9 cellular contexts compared by ENCODE assay signal in the genomic region with DNA sequence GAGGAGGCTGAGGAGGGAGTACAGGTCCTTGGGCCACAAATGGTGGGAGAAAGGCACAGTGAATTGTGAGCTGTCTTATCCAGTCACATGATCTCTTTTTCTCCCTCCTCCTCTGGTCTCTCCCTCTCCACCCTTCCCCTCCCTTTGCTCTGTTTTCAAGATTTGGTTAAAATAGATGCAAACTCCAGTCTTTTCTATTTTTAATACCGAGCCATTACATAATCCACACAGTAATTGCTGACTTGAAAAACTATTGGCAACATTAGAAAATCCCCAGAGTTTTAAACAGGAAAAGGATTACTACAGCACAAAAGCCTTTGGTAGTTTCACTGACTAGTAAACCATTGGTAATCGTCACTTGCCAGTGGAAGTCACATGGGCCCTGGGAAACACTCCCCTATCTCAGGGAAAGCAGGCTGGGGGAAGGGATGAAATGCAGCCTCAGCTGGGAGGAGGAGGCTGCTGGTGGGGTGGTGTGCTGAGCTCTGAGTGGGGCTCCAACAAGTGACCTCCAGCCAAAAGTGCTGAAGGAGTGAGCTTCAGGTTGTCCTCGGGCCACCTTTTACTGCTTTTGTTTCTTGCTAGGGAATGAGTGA. TPM values are rescaled to one million over a fixed set of nuclear protein-coding genes. Genes with fewer than 3 reads are reported as not detected.
A peak's percentile ranks its signal among the peaks of the same experiment; 100 is the strongest.
DNase-seq lines count a peak whose midpoint lies in the region; ATAC-seq, FAIRE-seq and TF ChIP-seq lines count a peak whose summit lies in the region.
"Had no signal": no experiment of that assay in that cellular context is flagged by ENCODE, and none has a peak within 500 bp of the region (broad histone marks: within the 10 kb centered on the region; RNA-seq: fewer than 3 reads in every experiment).

No MANE protein-coding gene starts in this region.

- no peak for FAIRE-seq in RCC 7860 (lab: Jason Lieb, UNC)
- FAIRE-seq: bronchial epithelial cell had no signal

- DNase-seq in CD8-positive, alpha-beta memory T cell: no peak
- DNase-seq in RCC 7860 (ENCODE audit: low spot score): peak; percentile 24
- peak; percentile 72 for DNase-seq in globus pallidus (ENCODE audit: low spot score)
- DNase-seq in omental fat pad (ENCODE audit: low spot score): no peak
- no peak for DNase-seq in DMS153 (lab: John Stamatoyannopoulos, UW)
- DNase-seq in GM13976 (ENCODE audit: low spot score): no peak

- H3K27me3 ChIP-seq in CD8-positive, alpha-beta memory T cell (ENCODE audit: insufficient read depth, low read length, poor library complexity, severe bottlenecking): no peaks in the 10 kb centered on the region

- no peak for TF ChIP-seq CTCF in omental fat pad (IDR thresholded peaks at IDR 0.05)
- no peak for TF ChIP-seq CTCF in GM13976 (IDR thresholded peaks at IDR 0.05; ENCODE audit: borderline replicate concordance, control extremely low read depth, extremely low read depth, insufficient read depth, missing control alignments)

- no peaks in the 10 kb centered on the region for H3K27me3 Mint-ChIP-seq in CD8-positive, alpha-beta memory T cell

- no peak overlapping the region for H3K4me3 Mint-ChIP-seq in CD8-positive, alpha-beta memory T cell

- ATAC-seq in omental fat pad (ENCODE audit: low FRiP score) (peak; percentile 69), GM18870 (IDR thresholded peaks at IDR 0.05; ENCODE audit: unreplicated experiment) (no peak), GM19395 (IDR thresholded peaks at IDR 0.05; ENCODE audit: unreplicated experiment) (no peak)

- H3K36me3 ChIP-seq in CD8-positive, alpha-beta memory T cell (ENCODE audit: insufficient read depth, low read length): no peaks in the 10 kb centered on the region

- no peaks in the 10 kb centered on the region for H3K9me3 ChIP-seq in CD8-positive, alpha-beta memory T cell (ENCODE audit: low read length)

- in situ Hi-C loops in GM13976 (cut with MboI; ENCODE audit: low sequenced_read_pairs, unreplicated experiment): no loop called here

- H3K4me1 ChIP-seq in CD8-positive, alpha-beta memory T cell (ENCODE audit: insufficient read depth, low read length): no peaks in the 10 kb centered on the region

- POLR2A ChIA-PET in CD8-positive, alpha-beta memory T cell (lab: Charles Lee): no interaction called here

- H3K27ac Mint-ChIP-seq in CD8-positive, alpha-beta memory T cell: peak overlapping the region in 2 of 8 donors; percentile 11 to 68

- no peaks in the 10 kb centered on the region for H3K9me3 Mint-ChIP-seq in CD8-positive, alpha-beta memory T cell

- peaks cover 0 to 5% (median 2%) of the 10 kb centered on the region in 3 donors for H3K4me1 Mint-ChIP-seq in CD8-positive, alpha-beta memory T cell

- peak overlapping the region; percentile 60 for H3K27ac ChIP-seq in CD8-positive, alpha-beta memory T cell (ENCODE audit: low read depth, low read length)

- CTCF ChIA-PET in CD8-positive, alpha-beta memory T cell (lab: Charles Lee): no interaction called here

- H3K4me3 ChIP-seq in CD8-positive, alpha-beta memory T cell (ENCODE audit: low read length): no peak overlapping the region

- H3K36me3 Mint-ChIP-seq in CD8-positive, alpha-beta memory T cell: peaks cover 6 to 42% (median 20%) of the 10 kb centered on the region in 3 donors

RNA-seq across cellular contexts. Expression of a gene that starts 57.4 kb away (rescaled TPM):
- 100 to 1,000 TPM; 428 to 434 TPM for total RNA-seq in CD8-positive, alpha-beta memory T cell
- 161 TPM for polyA plus RNA-seq in CD8-positive, alpha-beta memory T cell
- total RNA-seq in omental fat pad: 100 to 1,000 TPM; 200 to 256 (median 209) TPM

Comparison
In these comparisons a context has a peak if more than half of its experiments do, and no peak if none do; other contexts are left out.
1. DNase-seq: peak in RCC 7860 (single experiment) and globus pallidus (single experiment); none in CD8-positive, alpha-beta memory T cell (0 of 5), omental fat pad (single experiment), DMS153 (single experiment) and GM13976 (single experiment).